1 cellular context compared by ENCODE assay signal in the genomic region with DNA sequence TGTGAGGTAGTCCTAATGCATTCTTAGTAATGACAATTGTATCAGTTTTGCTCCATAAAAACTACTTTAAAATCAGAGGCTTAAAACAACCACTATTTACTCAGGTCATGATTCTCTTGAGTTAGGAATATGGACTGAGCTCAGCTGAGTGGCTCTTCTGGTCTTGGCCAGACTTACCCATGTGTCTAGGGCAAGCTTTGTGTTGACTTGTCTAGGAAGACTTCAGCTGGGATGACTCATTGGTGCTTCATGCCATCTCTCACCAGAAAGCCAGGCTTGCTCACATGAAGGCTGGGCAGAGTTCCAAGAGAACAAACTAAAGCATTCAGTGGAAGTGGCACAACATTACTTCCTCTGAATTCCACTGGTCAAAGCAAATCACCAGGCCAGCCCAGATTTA.
TF ChIP-seq lines count a peak whose summit lies in the region.

No MANE protein-coding gene starts in this region.

TF ChIP-seq in HCT116, 20 proteins besides CTCF, POLR2A, EP300 and RAD21:
- no peak for TF ChIP-seq YY1 (IDR thresholded peaks at IDR 0.05; ENCODE audit: extremely low read depth, insufficient replicate concordance, low read depth, low read length)
- TF ChIP-seq, protein P1, sequence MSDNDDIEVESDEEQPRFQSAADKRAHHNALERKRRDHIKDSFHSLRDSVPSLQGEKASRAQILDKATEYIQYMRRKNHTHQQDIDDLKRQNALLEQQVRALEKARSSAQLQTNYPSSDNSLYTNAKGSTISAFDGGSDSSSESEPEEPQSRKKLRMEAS (IDR thresholded peaks at IDR 0.05), result peak; percentile 69; the same call in 1 of the 2 replicates
- no peak for TF ChIP-seq EZH2phosphoT487 (IDR thresholded peaks at IDR 0.05; ENCODE audit: borderline replicate concordance)
- TF ChIP-seq ZFX (IDR thresholded peaks at IDR 0.05), result no peak
- TF ChIP-seq FOSL1 (IDR thresholded peaks at IDR 0.05; ENCODE audit: low read depth), result peak; percentile 85
- TF ChIP-seq ELF1 (IDR thresholded peaks at IDR 0.05; ENCODE audit: borderline replicate concordance, low read depth), result no peak
- no peak for TF ChIP-seq CEBPB (IDR thresholded peaks at IDR 0.05; ENCODE audit: low read depth)
- TF ChIP-seq ZNF274 (IDR thresholded peaks at IDR 0.05; ENCODE audit: low read depth, low read length), result no peak
- no peak for TF ChIP-seq ATF3 (IDR thresholded peaks at IDR 0.05)
- TF ChIP-seq SIN3A (IDR thresholded peaks at IDR 0.05; ENCODE audit: low read depth), result peak; percentile 44; the same call in 1 of the 2 replicates
- TF ChIP-seq, protein P2, sequence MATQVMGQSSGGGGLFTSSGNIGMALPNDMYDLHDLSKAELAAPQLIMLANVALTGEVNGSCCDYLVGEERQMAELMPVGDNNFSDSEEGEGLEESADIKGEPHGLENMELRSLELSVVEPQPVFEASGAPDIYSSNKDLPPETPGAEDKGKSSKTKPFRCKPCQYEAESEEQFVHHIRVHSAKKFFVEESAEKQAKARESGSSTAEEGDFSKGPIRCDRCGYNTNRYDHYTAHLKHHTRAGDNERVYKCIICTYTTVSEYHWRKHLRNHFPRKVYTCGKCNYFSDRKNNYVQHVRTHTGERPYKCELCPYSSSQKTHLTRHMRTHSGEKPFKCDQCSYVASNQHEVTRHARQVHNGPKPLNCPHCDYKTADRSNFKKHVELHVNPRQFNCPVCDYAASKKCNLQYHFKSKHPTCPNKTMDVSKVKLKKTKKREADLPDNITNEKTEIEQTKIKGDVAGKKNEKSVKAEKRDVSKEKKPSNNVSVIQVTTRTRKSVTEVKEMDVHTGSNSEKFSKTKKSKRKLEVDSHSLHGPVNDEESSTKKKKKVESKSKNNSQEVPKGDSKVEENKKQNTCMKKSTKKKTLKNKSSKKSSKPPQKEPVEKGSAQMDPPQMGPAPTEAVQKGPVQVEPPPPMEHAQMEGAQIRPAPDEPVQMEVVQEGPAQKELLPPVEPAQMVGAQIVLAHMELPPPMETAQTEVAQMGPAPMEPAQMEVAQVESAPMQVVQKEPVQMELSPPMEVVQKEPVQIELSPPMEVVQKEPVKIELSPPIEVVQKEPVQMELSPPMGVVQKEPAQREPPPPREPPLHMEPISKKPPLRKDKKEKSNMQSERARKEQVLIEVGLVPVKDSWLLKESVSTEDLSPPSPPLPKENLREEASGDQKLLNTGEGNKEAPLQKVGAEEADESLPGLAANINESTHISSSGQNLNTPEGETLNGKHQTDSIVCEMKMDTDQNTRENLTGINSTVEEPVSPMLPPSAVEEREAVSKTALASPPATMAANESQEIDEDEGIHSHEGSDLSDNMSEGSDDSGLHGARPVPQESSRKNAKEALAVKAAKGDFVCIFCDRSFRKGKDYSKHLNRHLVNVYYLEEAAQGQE (IDR thresholded peaks at IDR 0.05; ENCODE audit: low read depth), result no peak
- no peak for TF ChIP-seq SRF (IDR thresholded peaks at IDR 0.05; ENCODE audit: low read depth)
- TF ChIP-seq SP1 (IDR thresholded peaks at IDR 0.05; ENCODE audit: low read depth), result peak; percentile 56
- no peak for TF ChIP-seq ZBTB33 (IDR thresholded peaks at IDR 0.05; ENCODE audit: extremely low read depth, insufficient replicate concordance, low read length)
- no peak for TF ChIP-seq EGR1 (IDR thresholded peaks at IDR 0.05; ENCODE audit: low read depth)
- peak; percentile 55; the same call in 1 of the 2 replicates for TF ChIP-seq POLR2AphosphoS5 (IDR thresholded peaks at IDR 0.05; ENCODE audit: low read depth, low read length)
- peak; percentile 79 for TF ChIP-seq JUND (IDR thresholded peaks at IDR 0.05)
- peak; percentile 89 for TF ChIP-seq CBX3 (IDR thresholded peaks at IDR 0.05; ENCODE audit: low read depth)
- peak; percentile 14 for TF ChIP-seq TCF7L2 (IDR thresholded peaks at IDR 0.05; ENCODE audit: borderline replicate concordance, extremely low read depth, insufficient read depth, insufficient read length)
- TF ChIP-seq EZH2 (IDR thresholded peaks at IDR 0.05), result no peak
